8 cellular contexts compared by ENCODE assay signal in genomic region chr6:27495386-27496135, GRCh38. TPM values are rescaled to one million over a fixed set of nuclear protein-coding genes. Genes with fewer than 3 reads are reported as not detected.
DNase-seq lines count a peak whose midpoint lies in the region; ATAC-seq and TF ChIP-seq lines count a peak whose summit lies in the region.

No MANE protein-coding gene starts in this region.

- peak overlapping the region; percentile 22 to 32 (median 31) for H3K4me3 ChIP-seq in right lobe of liver

- no peaks in the 10 kb centered on the region for H3K27me3 ChIP-seq in right lobe of liver

- peak; percentile 77 for DNase-seq in GM03348 (ENCODE audit: low spot score)
- peak; percentile 79 for DNase-seq in cerebellar cortex (ENCODE audit: low spot score)
- no peak for DNase-seq in right lobe of liver
- DNase-seq in stimulated activated CD8-positive, alpha-beta memory T cell treated with anti-CD3 and anti-CD28 coated beads, Interleukin-4, amount 100 ng/mL, for 24 hours (ENCODE audit: low read depth) = peak; percentile 69
- no peak for DNase-seq in NCI-H446 treated with DMSO at 0.1 percent for 48 hours (lab: John Stamatoyannopoulos, UW)

- H3K4me1 ChIP-seq in right lobe of liver = no peaks in the 10 kb centered on the region

- H3K9me3 Mint-ChIP-seq in T-helper 1 cell treated with Interleukin-12 subunit alpha and Interleukin-12 subunit beta and Interleukin-4 antibody, amounts not matched to agents 30 μg/mL and 1 μg/mL, for 36 hours = peaks cover 4% of the 10 kb centered on the region

- peak overlapping the region; percentile 77 for H3K4me3 Mint-ChIP-seq in T-helper 1 cell treated with Interleukin-12 subunit alpha and Interleukin-12 subunit beta and Interleukin-4 antibody, amounts not matched to agents 30 μg/mL and 1 μg/mL, for 36 hours

- H3K27me3 Mint-ChIP-seq in T-helper 1 cell treated with Interleukin-12 subunit alpha and Interleukin-12 subunit beta and Interleukin-4 antibody, amounts not matched to agents 30 μg/mL and 1 μg/mL, for 36 hours (ENCODE audit: low read depth) = peaks cover 73% of the 10 kb centered on the region

- no peak for TF ChIP-seq POLR2A in right lobe of liver (IDR thresholded peaks at IDR 0.05)

- ATAC-seq in HG02870 (IDR thresholded peaks at IDR 0.05; ENCODE audit: unreplicated experiment) = peak; percentile 75
- peak; percentile 23 to 72 (median 44) for ATAC-seq in right lobe of liver
- ATAC-seq in GM18867 (IDR thresholded peaks at IDR 0.05; ENCODE audit: unreplicated experiment) = no peak

- H3K27ac ChIP-seq in right lobe of liver = no peak overlapping the region

- no peak for TF ChIP-seq CTCF in right lobe of liver (IDR thresholded peaks at IDR 0.05)

- H3K36me3 ChIP-seq in right lobe of liver = no peaks in the 10 kb centered on the region

- peaks cover 12% of the 10 kb centered on the region for H3K4me1 Mint-ChIP-seq in T-helper 1 cell treated with Interleukin-12 subunit alpha and Interleukin-12 subunit beta and Interleukin-4 antibody, amounts not matched to agents 30 μg/mL and 1 μg/mL, for 36 hours (ENCODE audit: low read depth)

- peak overlapping the region; percentile 52 for H3K27ac Mint-ChIP-seq in T-helper 1 cell treated with Interleukin-12 subunit alpha and Interleukin-12 subunit beta and Interleukin-4 antibody, amounts not matched to agents 30 μg/mL and 1 μg/mL, for 36 hours

- H3K9me3 ChIP-seq in right lobe of liver = no peaks in the 10 kb centered on the region

- WGBS in right lobe of liver (ENCODE audit: insufficient coverage, low coverage, low lambda C conversion rate, missing lambda C conversion rate) = 9% methylated on average over 26 of the region's 34 CpGs

- intact Hi-C loops in right lobe of liver (cut with DNase I) = no loop called here

- H3K36me3 Mint-ChIP-seq in T-helper 1 cell treated with Interleukin-12 subunit alpha and Interleukin-12 subunit beta and Interleukin-4 antibody, amounts not matched to agents 30 μg/mL and 1 μg/mL, for 36 hours (ENCODE audit: low read depth) = peaks cover 4% of the 10 kb centered on the region

RNA-seq across cellular contexts. Expression of gene ZNF184, which starts 22.7 kb away (rescaled TPM):
- 1 to 10 TPM; 1.1 to 1.8 (median 1.7) TPM for total RNA-seq in right lobe of liver

Comparison
In these comparisons a context has a peak if more than half of its experiments do, and no peak if none do; other contexts are left out.
1. DNase-seq: peak in GM03348 (single experiment), cerebellar cortex (single experiment) and stimulated activated CD8-positive, alpha-beta memory T cell treated with anti-CD3 and anti-CD28 coated beads, Interleukin-4, amount 100 ng/mL, for 24 hours (single experiment); none in right lobe of liver (0 of 3) and NCI-H446 treated with DMSO at 0.1 percent for 48 hours (single experiment).